8 cellular contexts compared by ENCODE assay signal in genomic region chr18:47772374-47773248, GRCh38.
DNase-seq lines count a peak whose midpoint lies in the region; ATAC-seq and TF ChIP-seq lines count a peak whose summit lies in the region.

No MANE protein-coding gene starts in this region.

- no peaks in the 10 kb centered on the region for H3K4me1 ChIP-seq in GM23248 (ENCODE audit: insufficient read depth)
- H3K4me1 ChIP-seq in tibial artery, result no peaks in the 10 kb centered on the region

- no peaks in the 10 kb centered on the region for H3K9me3 ChIP-seq in GM23248 (ENCODE audit: low read depth)
- no peaks in the 10 kb centered on the region for H3K9me3 ChIP-seq in tibial artery

- CTCF ChIA-PET in BJ (lab: Yijun Ruan, JAX), result interaction anchor here (0.7 to 3.4 kb wide), 25 partner anchors 9 to 267 kb away, joined by 3 to 38 read pairs (median 6); no protein-coding TSS in a partner anchor
- CTCF ChIA-PET in activated CD4-positive, alpha-beta memory T cell treated with anti-CD3 and anti-CD28 coated beads for 36 hours (lab: Charles Lee), result interaction anchor here (0.6 to 4.2 kb wide), 25 partner anchors 9 to 675 kb away, joined by 3 to 37 read pairs (median 4); no protein-coding TSS in a partner anchor

- H3K27me3 Mint-ChIP-seq in activated CD4-positive, alpha-beta memory T cell treated with anti-CD3 and anti-CD28 coated beads for 36 hours, result peaks cover 13% of the 10 kb centered on the region
- H3K27me3 Mint-ChIP-seq in endothelial cell (ENCODE audit: unreplicated experiment) (no peaks in the 10 kb centered on the region), naive B cell (peaks cover 9 to 40% (median 39%) of the 10 kb centered on the region in 3 donors)

- in situ Hi-C loops in GM23248 (cut with MboI), result no loop called here

- H3K36me3 Mint-ChIP-seq in activated CD4-positive, alpha-beta memory T cell treated with anti-CD3 and anti-CD28 coated beads for 36 hours, result no peaks in the 10 kb centered on the region
- H3K36me3 Mint-ChIP-seq in endothelial cell (ENCODE audit: low read depth, unreplicated experiment) (peaks cover 8% of the 10 kb centered on the region), naive B cell (no peaks in the 10 kb centered on the region)

- peak; percentile 96 for TF ChIP-seq CTCF in BJ (IDR thresholded peaks at IDR 0.05; ENCODE audit: insufficient read depth, low read depth, low read length)
- TF ChIP-seq CTCF in endothelial cell (IDR thresholded peaks at IDR 0.05; ENCODE audit: unreplicated experiment), result peak; percentile 93
- peak; percentile 32 to 44 for TF ChIP-seq CTCF in tibial artery (IDR thresholded peaks at IDR 0.05)

- H3K4me2 ChIP-seq in GM23248 (ENCODE audit: unreplicated experiment), result no peak overlapping the region

- 58% methylated on average over 16 of the region's 16 CpGs for WGBS in GM23248 (ENCODE audit: low coverage in 1 of 2, low lambda C conversion rate in 2 of 2, missing lambda C conversion rate in 2 of 2), 2 experiments

- 0 out of 2 replicates have a peak overlapping the region, but pooled peaks have one; percentile 37 for H2AFZ ChIP-seq in GM23248

- no peaks in the 10 kb centered on the region for H3K4me1 Mint-ChIP-seq in activated CD4-positive, alpha-beta memory T cell treated with anti-CD3 and anti-CD28 coated beads for 36 hours (ENCODE audit: low read depth)
- H3K4me1 Mint-ChIP-seq in endothelial cell (ENCODE audit: unreplicated experiment) (peaks cover 3% of the 10 kb centered on the region), naive B cell (no peaks in the 10 kb centered on the region)

- no peaks in the 10 kb centered on the region for H3K9me3 Mint-ChIP-seq in activated CD4-positive, alpha-beta memory T cell treated with anti-CD3 and anti-CD28 coated beads for 36 hours
- H3K9me3 Mint-ChIP-seq in endothelial cell (ENCODE audit: unreplicated experiment) (no peaks in the 10 kb centered on the region), naive B cell (no peaks in the 10 kb centered on the region)

- H3K36me3 ChIP-seq in BJ (ENCODE audit: control insufficient read depth, insufficient read depth, low read length) (no peaks in the 10 kb centered on the region), GM23248 (ENCODE audit: low read depth) (no peaks in the 10 kb centered on the region), tibial artery (no peaks in the 10 kb centered on the region)

- H3K4me3 ChIP-seq in BJ (ENCODE audit: low read depth, low read length), result no peak overlapping the region
- H3K4me3 ChIP-seq in GM23248, result no peak overlapping the region
- H3K4me3 ChIP-seq in tibial artery, result no peak overlapping the region

- no peak overlapping the region for H3K27ac ChIP-seq in GM23248
- H3K27ac ChIP-seq in tibial artery, result no peak overlapping the region

- POLR2A ChIA-PET in BJ (lab: Charles Lee), result interaction anchor here (0.6 kb wide), 1 partner anchor 276 kb away, joined by 3 read pairs; no protein-coding TSS in a partner anchor
- POLR2A ChIA-PET in activated CD4-positive, alpha-beta memory T cell treated with anti-CD3 and anti-CD28 coated beads for 36 hours (lab: Charles Lee), result no interaction called here

- H3K9me2 ChIP-seq in GM23248 (ENCODE audit: insufficient read depth), result no peaks in the 10 kb centered on the region

- peaks cover 4% of the 10 kb centered on the region; the same call in 1 of the 2 replicates for H3K27me3 ChIP-seq in BJ (ENCODE audit: control insufficient read depth, insufficient read depth, low read length)
- peaks cover 10% of the 10 kb centered on the region; the same call in 1 of the 2 replicates for H3K27me3 ChIP-seq in GM23248 (replicated peaks; ENCODE audit: insufficient read depth)
- H3K27me3 ChIP-seq in tibial artery, result no peaks in the 10 kb centered on the region

- DNase-seq in BJ (ENCODE audit: low read depth) (no peak), GM23248 (peak; percentile 69), NCI-H748 (lab: John Stamatoyannopoulos, UW; ENCODE audit: unreplicated experiment) (peak; percentile 71), endothelial cell (ENCODE audit: low spot score) (peak; percentile 84), naive B cell (peak; percentile 39), tibial artery (no peak)
- DNase-seq in activated CD4-positive, alpha-beta memory T cell treated with anti-CD3 and anti-CD28 coated beads for 36 hours, result peak; percentile 73

- H3K4me3 Mint-ChIP-seq in activated CD4-positive, alpha-beta memory T cell treated with anti-CD3 and anti-CD28 coated beads for 36 hours, result no peak overlapping the region
- H3K4me3 Mint-ChIP-seq in endothelial cell (ENCODE audit: unreplicated experiment) (no peak overlapping the region), naive B cell (no peak overlapping the region)

- no peaks in the 10 kb centered on the region for H3F3A ChIP-seq in GM23248 (ENCODE audit: insufficient read depth)

- ATAC-seq in naive B cell (ENCODE audit: low read depth in 2 of 2), result no peak
- ATAC-seq in HG02678 (IDR thresholded peaks at IDR 0.05; ENCODE audit: unreplicated experiment), result no peak

- no peaks in the 10 kb centered on the region for H4K20me1 ChIP-seq in GM23248 (ENCODE audit: insufficient read depth)

- no peak overlapping the region for H3K9ac ChIP-seq in GM23248

- no peak overlapping the region for H3K27ac Mint-ChIP-seq in activated CD4-positive, alpha-beta memory T cell treated with anti-CD3 and anti-CD28 coated beads for 36 hours
- H3K27ac Mint-ChIP-seq in endothelial cell (ENCODE audit: unreplicated experiment) (no peak overlapping the region), naive B cell (no peak overlapping the region)

- no peaks in the 10 kb centered on the region for H3K79me2 ChIP-seq in GM23248 (ENCODE audit: insufficient read depth)

- intact Hi-C loops in activated CD4-positive, alpha-beta memory T cell treated with anti-CD3 and anti-CD28 coated beads for 36 hours (cut with micrococcal nuclease), result loop anchor here (1.0 to 5.0 kb wide), 2 partner anchors 225 to 250 kb away; no protein-coding TSS in a partner anchor
- intact Hi-C loops in tibial artery (cut with DNase I; ENCODE audit: low total_unique reads), result no loop called here

Comparison
In these comparisons a context has a peak if more than half of its experiments do, and no peak if none do; other contexts are left out.
1. DNase-seq: peak in GM23248 (single experiment), NCI-H748 (single experiment), activated CD4-positive, alpha-beta memory T cell treated with anti-CD3 and anti-CD28 coated beads for 36 hours (single experiment), endothelial cell (single experiment) and naive B cell (single experiment); none in BJ (single experiment) and tibial artery (0 of 2).
2. CTCF ChIP-seq: peak in every context shown above with its lines; median percentile 96 in BJ; 93 in endothelial cell; 38 in tibial artery.